Comparison of ENCODE assay signal across 8 cellular contexts in the genomic region with DNA sequence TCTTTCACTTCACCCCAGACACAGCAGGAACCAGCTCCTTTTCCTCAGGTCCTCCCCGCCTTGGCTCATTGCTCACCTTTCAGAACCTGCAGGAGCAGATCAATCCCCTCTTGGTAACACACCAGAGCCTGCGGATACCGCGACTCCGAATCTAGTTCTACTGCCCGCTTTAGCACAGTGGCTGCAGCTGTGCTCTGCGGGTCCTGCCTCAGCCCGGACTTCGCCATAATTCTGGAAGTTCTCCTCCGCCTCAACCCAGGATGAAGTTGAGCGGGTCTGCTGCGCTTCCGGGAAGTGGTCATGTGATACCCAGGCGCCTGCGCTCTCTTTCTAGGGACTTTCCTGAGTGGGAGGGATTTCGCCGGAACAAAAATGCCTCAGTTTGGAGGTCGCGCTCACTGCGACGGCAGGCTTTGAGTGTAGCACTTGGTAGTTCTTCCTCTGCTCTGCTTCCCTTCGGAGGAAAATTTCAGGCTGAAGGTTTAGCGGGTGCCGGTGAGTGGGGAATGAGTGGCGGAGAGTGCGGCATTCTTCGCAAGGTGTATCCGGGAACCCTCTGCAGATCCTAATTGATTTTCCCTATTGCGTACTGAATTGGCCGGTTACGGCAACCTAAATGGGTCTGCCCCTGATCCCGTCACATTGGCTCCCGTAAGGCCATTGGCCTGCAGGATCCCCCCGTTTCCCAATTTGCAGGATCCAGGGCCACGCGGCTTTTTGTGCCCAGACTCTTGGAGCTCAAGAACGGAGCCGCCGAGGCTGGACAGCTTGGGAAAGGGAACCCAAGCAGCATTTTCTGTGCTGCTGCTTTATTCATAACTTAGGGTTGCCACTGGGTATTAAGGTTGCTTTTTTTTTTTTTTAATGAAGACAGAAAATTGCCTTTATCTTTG. TPM values are rescaled to one million over a fixed set of nuclear protein-coding genes. Genes with fewer than 3 reads are reported as not detected.
DNase-seq lines count a peak whose midpoint lies in the region; ATAC-seq and TF ChIP-seq lines count a peak whose summit lies in the region.

A gene (minus strand): TSS at position 304 of the 893 bp plus-strand sequence. CDS start 77 bp downstream, at position 227.
A gene (plus strand): TSS at position 430 of the 893 bp plus-strand sequence. CDS start 5,020 bp downstream, outside the sequence.

- H3K9me3 ChIP-seq in DOHH2 (ENCODE audit: control insufficient read depth, insufficient read depth, low read length): no peaks in the 10 kb centered on the region

- ATAC-seq in GM23338 (peak; percentile 88), naive B cell (ENCODE audit: low read depth in 2 of 2) (peak; percentile 95)
- peak; percentile 98 for ATAC-seq in stimulated activated memory B cell treated with anti-CD40 and anti-IgM and Interleukin-4, amounts not matched to agents 10 μg/mL and 1 μg/mL and 100 μg/mL, for 72 hours

- H3K27me3 Mint-ChIP-seq in GM23338 (ENCODE audit: insufficient read depth, low read depth, poor library complexity): peaks cover 7% of the 10 kb centered on the region
- H3K27me3 Mint-ChIP-seq in naive B cell: no peaks in the 10 kb centered on the region
- no peaks in the 10 kb centered on the region for H3K27me3 Mint-ChIP-seq in stimulated activated memory B cell treated with anti-CD40 and anti-IgM and Interleukin-4, amounts not matched to agents 10 μg/mL and 1 μg/mL and 100 μg/mL, for 72 hours

- H3K36me3 ChIP-seq in DOHH2 (ENCODE audit: control insufficient read depth, low read length): peaks cover 19% of the 10 kb centered on the region
- H3K36me3 ChIP-seq in GM23338 (ENCODE audit: insufficient read depth): peaks cover 7% of the 10 kb centered on the region; the same call in 1 of the 2 replicates

- H3K27ac ChIP-seq in DOHH2 (ENCODE audit: low read depth, low read length): peak within 1 kb of the TSS; percentile 16; the same call in 1 of the 2 replicates
- H3K27ac ChIP-seq in GM23338 (ENCODE audit: low read depth): peak within 1 kb of the TSS; percentile 78

- H3K4me2 ChIP-seq in DOHH2 (ENCODE audit: low read length): peak within 1 kb of the TSS; percentile 80
- peak within 1 kb of the TSS; percentile 82 for H3K4me2 ChIP-seq in GM23338

- peak; percentile 97 for DNase-seq in GM23338 (ENCODE audit: low spot score)
- DNase-seq in LHCN-M2 (ENCODE audit: low read depth): peak; percentile 95
- peak; percentile 95 for DNase-seq in RPMI8226
- DNase-seq in activated T-helper 1 cell treated with anti-CD3 and anti-CD28 coated beads, Interleukin-2, amount 50 U/mL, for 16 hours (ENCODE audit: low read depth in 1 of 2, low spot score in 1 of 2): peak; percentile 76 to 84
- peak; percentile 92 for DNase-seq in fibroblast of gingiva (ENCODE audit: low read depth)
- peak; percentile 91 for DNase-seq in naive B cell

- H4K20me1 ChIP-seq in DOHH2 (ENCODE audit: control insufficient read depth, insufficient read depth, low read depth, low read length): peaks cover 6% of the 10 kb centered on the region; the same call in 1 of the 2 replicates
- H4K20me1 ChIP-seq in GM23338 (replicated peaks; ENCODE audit: insufficient read depth): 0 out of 2 replicates have a peak, but pooled peaks cover 5% of the 10 kb centered on the region

- H3K4me1 Mint-ChIP-seq in GM23338: peaks cover 13% of the 10 kb centered on the region
- peaks cover 40 to 78% (median 60%) of the 10 kb centered on the region in 3 donors for H3K4me1 Mint-ChIP-seq in naive B cell
- H3K4me1 Mint-ChIP-seq in stimulated activated memory B cell treated with anti-CD40 and anti-IgM and Interleukin-4, amounts not matched to agents 10 μg/mL and 1 μg/mL and 100 μg/mL, for 72 hours: peaks cover 62% of the 10 kb centered on the region

- H3K27me3 ChIP-seq in DOHH2 (ENCODE audit: control insufficient read depth, low read length) (no peaks in the 10 kb centered on the region), GM23338 (ENCODE audit: insufficient read depth) (no peaks in the 10 kb centered on the region)

- H3F3A ChIP-seq in DOHH2 (ENCODE audit: control insufficient read depth, insufficient read depth): no peaks in the 10 kb centered on the region
- H3F3A ChIP-seq in GM23338 (replicated peaks; ENCODE audit: low read depth): no peaks in the 10 kb centered on the region

- TF ChIP-seq CTCF in DOHH2 (IDR thresholded peaks at IDR 0.05; ENCODE audit: low read depth, low read length, poor library complexity, severe bottlenecking): no peak
- no peak for TF ChIP-seq CTCF in GM23338 (conservative IDR thresholded peaks at IDR 0.05; ENCODE audit: low read depth in 2 of 2)

- H2AFZ ChIP-seq in GM23338: peak within 1 kb of the TSS; percentile 84

- H3K4me3 Mint-ChIP-seq in GM23338: peak within 1 kb of the TSS; percentile 100
- H3K4me3 Mint-ChIP-seq in naive B cell: peak within 1 kb of the TSS; percentile 96 to 100 (median 100)
- peak within 1 kb of the TSS; percentile 98 for H3K4me3 Mint-ChIP-seq in stimulated activated memory B cell treated with anti-CD40 and anti-IgM and Interleukin-4, amounts not matched to agents 10 μg/mL and 1 μg/mL and 100 μg/mL, for 72 hours

- H3K4me3 ChIP-seq in DOHH2 (ENCODE audit: low read length) (peak within 1 kb of the TSS; percentile 99), GM23338 (peak within 1 kb of the TSS; percentile 69)

- H3K9me3 Mint-ChIP-seq in GM23338: no peaks in the 10 kb centered on the region; the same call in 2 of the 3 replicates
- no peaks in the 10 kb centered on the region for H3K9me3 Mint-ChIP-seq in naive B cell
- no peaks in the 10 kb centered on the region for H3K9me3 Mint-ChIP-seq in stimulated activated memory B cell treated with anti-CD40 and anti-IgM and Interleukin-4, amounts not matched to agents 10 μg/mL and 1 μg/mL and 100 μg/mL, for 72 hours

- no peaks in the 10 kb centered on the region for H3K9me2 ChIP-seq in DOHH2 (replicated peaks; ENCODE audit: control insufficient read depth, low read length)
- no peaks in the 10 kb centered on the region; the same call in 1 of the 2 replicates for H3K9me2 ChIP-seq in GM23338 (ENCODE audit: insufficient read depth)

- H3K27ac Mint-ChIP-seq in GM23338 (peak within 1 kb of the TSS; percentile 99), naive B cell (peak within 1 kb of the TSS; percentile 97 to 100 (median 100))
- H3K27ac Mint-ChIP-seq in stimulated activated memory B cell treated with anti-CD40 and anti-IgM and Interleukin-4, amounts not matched to agents 10 μg/mL and 1 μg/mL and 100 μg/mL, for 72 hours: peak within 1 kb of the TSS; percentile 92

- H3K36me3 Mint-ChIP-seq in GM23338 (ENCODE audit: low read depth) (peaks cover 13% of the 10 kb centered on the region), naive B cell (peaks cover 0 to 6% of the 10 kb centered on the region in 2 donors)
- H3K36me3 Mint-ChIP-seq in stimulated activated memory B cell treated with anti-CD40 and anti-IgM and Interleukin-4, amounts not matched to agents 10 μg/mL and 1 μg/mL and 100 μg/mL, for 72 hours: peaks cover 24% of the 10 kb centered on the region

- H3K79me2 ChIP-seq in DOHH2 (ENCODE audit: control insufficient read depth, low read length) (peaks cover 95% of the 10 kb centered on the region), GM23338 (replicated peaks; ENCODE audit: insufficient read depth) (peaks cover 73% of the 10 kb centered on the region)

- H3K4me1 ChIP-seq in DOHH2 (ENCODE audit: control insufficient read depth, low read length) (peaks cover 30% of the 10 kb centered on the region), GM23338 (ENCODE audit: insufficient read depth) (peaks cover 6% of the 10 kb centered on the region)

TF ChIP-seq in GM23338, 12 proteins besides CTCF, POLR2A, EP300 and RAD21 (continues in another document):
- peak; percentile 71 for TF ChIP-seq CREB1 (CRISPR knock-in tag; IDR thresholded peaks at IDR 0.05; ENCODE audit: low read depth)
- TF ChIP-seq, protein P1, sequence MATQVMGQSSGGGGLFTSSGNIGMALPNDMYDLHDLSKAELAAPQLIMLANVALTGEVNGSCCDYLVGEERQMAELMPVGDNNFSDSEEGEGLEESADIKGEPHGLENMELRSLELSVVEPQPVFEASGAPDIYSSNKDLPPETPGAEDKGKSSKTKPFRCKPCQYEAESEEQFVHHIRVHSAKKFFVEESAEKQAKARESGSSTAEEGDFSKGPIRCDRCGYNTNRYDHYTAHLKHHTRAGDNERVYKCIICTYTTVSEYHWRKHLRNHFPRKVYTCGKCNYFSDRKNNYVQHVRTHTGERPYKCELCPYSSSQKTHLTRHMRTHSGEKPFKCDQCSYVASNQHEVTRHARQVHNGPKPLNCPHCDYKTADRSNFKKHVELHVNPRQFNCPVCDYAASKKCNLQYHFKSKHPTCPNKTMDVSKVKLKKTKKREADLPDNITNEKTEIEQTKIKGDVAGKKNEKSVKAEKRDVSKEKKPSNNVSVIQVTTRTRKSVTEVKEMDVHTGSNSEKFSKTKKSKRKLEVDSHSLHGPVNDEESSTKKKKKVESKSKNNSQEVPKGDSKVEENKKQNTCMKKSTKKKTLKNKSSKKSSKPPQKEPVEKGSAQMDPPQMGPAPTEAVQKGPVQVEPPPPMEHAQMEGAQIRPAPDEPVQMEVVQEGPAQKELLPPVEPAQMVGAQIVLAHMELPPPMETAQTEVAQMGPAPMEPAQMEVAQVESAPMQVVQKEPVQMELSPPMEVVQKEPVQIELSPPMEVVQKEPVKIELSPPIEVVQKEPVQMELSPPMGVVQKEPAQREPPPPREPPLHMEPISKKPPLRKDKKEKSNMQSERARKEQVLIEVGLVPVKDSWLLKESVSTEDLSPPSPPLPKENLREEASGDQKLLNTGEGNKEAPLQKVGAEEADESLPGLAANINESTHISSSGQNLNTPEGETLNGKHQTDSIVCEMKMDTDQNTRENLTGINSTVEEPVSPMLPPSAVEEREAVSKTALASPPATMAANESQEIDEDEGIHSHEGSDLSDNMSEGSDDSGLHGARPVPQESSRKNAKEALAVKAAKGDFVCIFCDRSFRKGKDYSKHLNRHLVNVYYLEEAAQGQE (IDR thresholded peaks at IDR 0.05; ENCODE audit: unreplicated experiment): no peak

RNA-seq across cellular contexts. Expression of the first gene that starts in this region (rescaled TPM):
- 31.4 and 37.9 TPM in 2 replicates for total RNA-seq in GM23338 (2014; rRNA removed; shearing (Covaris generic))
- polyA plus RNA-seq in GM23338 (2016; fragmentation: Nextera tagmentation; extraction: Ambion mirVana): 105 and 107 TPM in 2 replicates
- total RNA-seq in LHCN-M2 (2014; rRNA removed): 23.4 and 29.0 TPM in 2 replicates
- polyA plus RNA-seq in LHCN-M2 (2012): 17.4 TPM
- polyA plus RNA-seq in naive B cell (ENCODE audit: low read depth in 6 of 6): 10 to 100 TPM; 64.7 to 81.5 (median 67.7) TPM

RNA-seq across cellular contexts. Expression of the second gene that starts in this region (rescaled TPM):
- 46.4 and 51.4 TPM in 2 replicates for total RNA-seq in GM23338 (2014; rRNA removed; shearing (Covaris generic))
- polyA plus RNA-seq in GM23338 (2016; fragmentation: Nextera tagmentation; extraction: Ambion mirVana): 53.7 and 59.5 TPM in 2 replicates
- 36.9 and 38.6 TPM in 2 replicates for total RNA-seq in LHCN-M2 (2014; rRNA removed)
- polyA plus RNA-seq in LHCN-M2 (2012): 18.6 TPM
- polyA plus RNA-seq in naive B cell (ENCODE audit: low read depth in 6 of 6): 10 to 100 TPM; 10.4 to 25.2 (median 17.9) TPM

Comparison
In these comparisons a context has a peak if more than half of its experiments do, and no peak if none do; other contexts are left out.
1. Peak in every context shown above with its lines: DNase-seq, ATAC-seq, H3K4me3 ChIP-seq and H3K27ac ChIP-seq.